ENCODE assay signal across 1 cellular context in genomic region chr14:22579218-22579617, GRCh38.
A peak's percentile ranks its signal among the peaks of the same experiment; 100 is the strongest.
TF ChIP-seq lines count a peak whose summit lies in the region.

No MANE protein-coding gene starts in this region.

TF ChIP-seq in HepG2, 621 proteins besides CTCF, POLR2A, EP300 and RAD21:
- peak; percentile 69 for TF ChIP-seq RFX3 (CRISPR knock-in tag; IDR thresholded peaks at IDR 0.05)
- TF ChIP-seq ZKSCAN8 (CRISPR knock-in tag; IDR thresholded peaks at IDR 0.05; ENCODE audit: borderline replicate concordance): no peak
- peak; percentile 76 for TF ChIP-seq RFX1 (IDR thresholded peaks at IDR 0.05)
